Comparison of ENCODE assay signal across 1 cellular context in genomic region chr3:69770976-69771634, GRCh38.
TF ChIP-seq lines count a peak whose summit lies in the region.

No MANE protein-coding gene starts in this region.

TF ChIP-seq in endothelial cell of umbilical vein, 7 proteins besides CTCF, POLR2A, EP300 and RAD21:
- TF ChIP-seq GATA2 (IDR thresholded peaks at IDR 0.05; ENCODE audit: insufficient read depth, insufficient read length, low read depth, low read length) = no peak
- peak; percentile 40 for TF ChIP-seq FOS (IDR thresholded peaks at IDR 0.05; ENCODE audit: borderline replicate concordance, insufficient read depth, low read length)
